In the genomic region with DNA sequence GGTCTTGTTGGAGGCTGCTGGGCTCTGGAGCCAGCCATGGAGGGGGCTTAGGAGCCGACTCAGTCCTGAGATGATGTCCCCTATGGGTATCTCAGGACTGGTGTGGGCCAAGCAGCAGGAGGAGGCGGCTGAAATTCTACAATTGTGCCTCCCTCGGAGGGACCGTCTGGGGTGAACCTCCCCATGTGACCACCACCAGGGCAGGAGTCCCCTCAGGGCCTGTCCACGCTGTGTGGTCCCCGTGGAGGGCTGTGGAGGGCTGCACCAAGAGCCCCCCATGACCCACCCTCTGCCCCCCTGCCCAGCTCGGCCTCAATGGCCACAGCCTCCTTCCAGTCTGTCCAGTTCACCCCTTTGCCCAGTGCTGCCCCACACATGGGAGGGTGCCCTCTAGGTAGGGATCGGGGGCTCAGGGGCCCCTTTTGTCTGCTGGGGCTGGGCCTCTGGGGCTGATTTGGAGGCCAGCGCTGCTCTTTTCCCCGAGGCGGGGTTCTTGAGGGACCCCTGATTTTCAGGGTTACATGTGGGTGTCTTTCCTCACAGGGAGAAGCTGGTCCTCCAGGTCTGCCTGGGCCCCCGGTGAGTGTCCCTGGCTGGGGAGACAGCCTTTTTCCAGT, we compare ENCODE assay signal across 15 cellular contexts. TPM values are rescaled to one million over a fixed set of nuclear protein-coding genes. Genes with fewer than 3 reads are reported as not detected.
DNase-seq lines count a peak whose midpoint lies in the region; ATAC-seq and TF ChIP-seq lines count a peak whose summit lies in the region.
"Had no signal": no experiment of that assay in that cellular context is flagged by ENCODE, and none has a peak within 500 bp of the region (broad histone marks: within the 10 kb centered on the region; RNA-seq: fewer than 3 reads in every experiment).

No MANE protein-coding gene starts in this region.

- H3K4me3 ChIP-seq in Caco-2 (ENCODE audit: low read depth, low read length) (no peak overlapping the region), PC-3 (ENCODE audit: low read length) (no peak overlapping the region), esophagus muscularis mucosa (peak overlapping the region; percentile 44 to 59 (median 48))

- no peak for TF ChIP-seq POLR2A in esophagus muscularis mucosa (IDR thresholded peaks at IDR 0.05; ENCODE audit: low read depth)

- WGBS in esophagus muscularis mucosa: 71% methylated on average over 9 of the region's 12 CpGs

- no peaks in the 10 kb centered on the region for H3K36me3 ChIP-seq in Caco-2 (ENCODE audit: control insufficient read depth, insufficient read depth, low read length)
- H3K36me3 ChIP-seq in PC-3 (ENCODE audit: low read depth, low read length): no peaks in the 10 kb centered on the region
- H3K36me3 ChIP-seq in esophagus muscularis mucosa: peaks cover 0 to 12% (median 10%) of the 10 kb centered on the region in 4 donors

- TF ChIP-seq CTCF in Caco-2 (IDR thresholded peaks at IDR 0.05; ENCODE audit: insufficient read depth in 1 of 2, low read depth in 1 of 2, low read length in 1 of 2, severe bottlenecking in 1 of 2, unreplicated experiment in 1 of 2): no peak
- no peak for TF ChIP-seq CTCF in PC-3 (conservative IDR thresholded peaks at IDR 0.05; ENCODE audit: low read depth, low read length)
- TF ChIP-seq CTCF in esophagus muscularis mucosa (IDR thresholded peaks at IDR 0.05): no peak
- no peak for TF ChIP-seq CTCF in osteocyte (IDR thresholded peaks at IDR 0.05)

- no peaks in the 10 kb centered on the region for H3F3A ChIP-seq in PC-3 (ENCODE audit: low read length, unreplicated experiment)

- DNase-seq in Caco-2: no peak
- no peak for DNase-seq in PC-3
- DNase-seq in esophagus muscularis mucosa (ENCODE audit: extremely low spot score): no peak
- no peak for DNase-seq in osteocyte (ENCODE audit: extremely low spot score, unreplicated experiment)
- no peak for DNase-seq in cerebellar nuclear complex (lab: John Stamatoyannopoulos, UW)
- no peak for DNase-seq in medulla oblongata (ENCODE audit: extremely low spot score)
- no peak for DNase-seq in activated T-cell treated with anti-CD3 and anti-CD28 coated beads, Interleukin-2, amount 50 U/mL, for 4 hours
- DNase-seq in NCI-H446 (lab: John Stamatoyannopoulos, UW): no peak
- DNase-seq: activated CD4-positive, alpha-beta T cell treated with anti-CD3 and anti-CD28 coated beads, Interleukin-2, amount 10 ng/mL, durations not matched to agents 7 days and 5 days; activated T-cell treated with anti-CD3 and anti-CD28 coated beads, Interleukin-2, amount 50 U/mL, for 1 hour; natural killer cell; NCI-H2081; NCI-H774 had no signal

- POLR2A ChIA-PET in Caco-2 (lab: Charles Lee): no interaction called here
- POLR2A ChIA-PET in PC-3 (lab: Charles Lee; ENCODE audit: unreplicated experiment): no interaction called here

- no peaks in the 10 kb centered on the region for H4K20me1 ChIP-seq in PC-3 (ENCODE audit: low read length)

- H3K27ac Mint-ChIP-seq in Caco-2 (ENCODE audit: unreplicated experiment): no peak overlapping the region
- peak overlapping the region; percentile 44 for H3K27ac Mint-ChIP-seq in osteocyte (ENCODE audit: unreplicated experiment)
- H3K27ac Mint-ChIP-seq: activated CD4-positive, alpha-beta T cell treated with anti-CD3 and anti-CD28 coated beads, Interleukin-2, amount 10 ng/mL, durations not matched to agents 7 days and 5 days; natural killer cell; stimulated activated memory B cell treated with anti-CD40 and anti-IgM and Interleukin-4, amounts not matched to agents 10 μg/mL and 1 μg/mL and 100 μg/mL, for 72 hours had no signal

- TF ChIP-seq EP300 in esophagus muscularis mucosa (IDR thresholded peaks at IDR 0.05): no peak

- no peak overlapping the region for H2AFZ ChIP-seq in PC-3 (ENCODE audit: low read length)

- no peak for ATAC-seq in PC-3
- ATAC-seq in activated T-cell treated with anti-CD3 and anti-CD28 coated beads, Interleukin-2, amount 50 U/mL, for 4 hours: no peak
- ATAC-seq: natural killer cell; stimulated activated memory B cell treated with anti-CD40 and anti-IgM and Interleukin-4, amounts not matched to agents 10 μg/mL and 1 μg/mL and 100 μg/mL, for 72 hours had no signal

- no peaks in the 10 kb centered on the region for H3K9me3 Mint-ChIP-seq in Caco-2 (ENCODE audit: unreplicated experiment)
- H3K9me3 Mint-ChIP-seq in osteocyte (ENCODE audit: unreplicated experiment): no peaks in the 10 kb centered on the region
- H3K9me3 Mint-ChIP-seq in activated T-cell treated with anti-CD3 and anti-CD28 coated beads, Interleukin-2, amount 50 U/mL, for 4 hours: no peaks in the 10 kb centered on the region
- H3K9me3 Mint-ChIP-seq: activated CD4-positive, alpha-beta T cell treated with anti-CD3 and anti-CD28 coated beads, Interleukin-2, amount 10 ng/mL, durations not matched to agents 7 days and 5 days; natural killer cell; stimulated activated memory B cell treated with anti-CD40 and anti-IgM and Interleukin-4, amounts not matched to agents 10 μg/mL and 1 μg/mL and 100 μg/mL, for 72 hours had no signal

- H3K4me1 Mint-ChIP-seq in Caco-2 (ENCODE audit: low read depth, unreplicated experiment) (peaks cover 11% of the 10 kb centered on the region), osteocyte (ENCODE audit: unreplicated experiment) (peaks cover 40% of the 10 kb centered on the region)
- peaks cover 10% of the 10 kb centered on the region for H3K4me1 Mint-ChIP-seq in activated T-cell treated with anti-CD3 and anti-CD28 coated beads, Interleukin-2, amount 50 U/mL, for 4 hours (ENCODE audit: low read depth)
- H3K4me1 Mint-ChIP-seq: natural killer cell had no signal

- CTCF ChIA-PET in Caco-2 (lab: Charles Lee) (interaction anchor here (1.7 kb wide), 1 partner anchor 10 kb away, joined by 8 read pairs; no protein-coding TSS in a partner anchor), PC-3 (lab: Charles Lee) (no interaction called here)

- H3K4me3 Mint-ChIP-seq in Caco-2 (ENCODE audit: unreplicated experiment): peak overlapping the region; percentile 42
- H3K4me3 Mint-ChIP-seq in osteocyte (ENCODE audit: unreplicated experiment): no peak overlapping the region
- H3K4me3 Mint-ChIP-seq in activated T-cell treated with anti-CD3 and anti-CD28 coated beads, Interleukin-2, amount 50 U/mL, for 4 hours: no peak overlapping the region
- H3K4me3 Mint-ChIP-seq: activated CD4-positive, alpha-beta T cell treated with anti-CD3 and anti-CD28 coated beads, Interleukin-2, amount 10 ng/mL, durations not matched to agents 7 days and 5 days; natural killer cell; stimulated activated memory B cell treated with anti-CD40 and anti-IgM and Interleukin-4, amounts not matched to agents 10 μg/mL and 1 μg/mL and 100 μg/mL, for 72 hours had no signal

- H3K27me3 Mint-ChIP-seq in Caco-2 (ENCODE audit: insufficient read depth, unreplicated experiment) (no peaks in the 10 kb centered on the region), osteocyte (ENCODE audit: unreplicated experiment) (peaks cover 8% of the 10 kb centered on the region)
- peaks cover 31% of the 10 kb centered on the region for H3K27me3 Mint-ChIP-seq in activated T-cell treated with anti-CD3 and anti-CD28 coated beads, Interleukin-2, amount 50 U/mL, for 4 hours (ENCODE audit: low read depth)

- H3K27me3 ChIP-seq in Caco-2 (replicated peaks; ENCODE audit: control insufficient read depth, insufficient read depth, low read length) (no peaks in the 10 kb centered on the region), PC-3 (ENCODE audit: low read length) (peaks cover 19% of the 10 kb centered on the region), esophagus muscularis mucosa (peaks cover 4 to 71% (median 34%) of the 10 kb centered on the region in 4 donors)

- no peak overlapping the region for H3K27ac ChIP-seq in PC-3 (ENCODE audit: low read length)
- H3K27ac ChIP-seq in esophagus muscularis mucosa (replicated peaks in 1 of 4): peak overlapping the region; percentile 50 to 71 (median 64)
- H3K27ac ChIP-seq: epithelial cell of prostate had no signal

- no peaks in the 10 kb centered on the region for H3K79me2 ChIP-seq in PC-3 (ENCODE audit: low read length)

- intact Hi-C loops in Caco-2 (cut with micrococcal nuclease; ENCODE audit: unreplicated experiment) (no loop called here), PC-3 (cut with micrococcal nuclease) (no loop called here), esophagus muscularis mucosa (cut with DNase I) (no loop called here)

- H3K4me2 ChIP-seq in PC-3 (ENCODE audit: low read length): 0 out of 2 replicates have a peak overlapping the region, but pooled peaks have one; percentile 3

- H3K36me3 Mint-ChIP-seq in Caco-2 (ENCODE audit: insufficient read depth, unreplicated experiment) (peaks cover 14% of the 10 kb centered on the region), osteocyte (ENCODE audit: unreplicated experiment) (no peaks in the 10 kb centered on the region)
- no peaks in the 10 kb centered on the region for H3K36me3 Mint-ChIP-seq in activated T-cell treated with anti-CD3 and anti-CD28 coated beads, Interleukin-2, amount 50 U/mL, for 4 hours (ENCODE audit: insufficient read depth)
- H3K36me3 Mint-ChIP-seq: natural killer cell; stimulated activated memory B cell treated with anti-CD40 and anti-IgM and Interleukin-4, amounts not matched to agents 10 μg/mL and 1 μg/mL and 100 μg/mL, for 72 hours had no signal

- BruUV-seq in Caco-2 (replicated peaks; lab: Mats Ljungman, UMichigan): no TSS peak
- BruUV-seq in PC-3 (replicated peaks; lab: Mats Ljungman, UMichigan): no TSS peak

- H3K4me1 ChIP-seq in Caco-2: peaks cover 23% of the 10 kb centered on the region
- H3K4me1 ChIP-seq in PC-3 (ENCODE audit: insufficient read depth, low read length): peaks cover 33% of the 10 kb centered on the region
- H3K4me1 ChIP-seq in esophagus muscularis mucosa: peaks cover 44 to 63% (median 58%) of the 10 kb centered on the region in 4 donors

- no peaks in the 10 kb centered on the region for H3K9me2 ChIP-seq in PC-3 (replicated peaks; ENCODE audit: low read length)

- H3K9me3 ChIP-seq in Caco-2 (no peaks in the 10 kb centered on the region), PC-3 (ENCODE audit: low read length) (no peaks in the 10 kb centered on the region), esophagus muscularis mucosa (no peaks in the 10 kb centered on the region)

- H3K9ac ChIP-seq in PC-3 (ENCODE audit: low read length): no peak overlapping the region

RNA-seq across cellular contexts. Expression of a gene that starts 1.2 kb away (rescaled TPM):
- total RNA-seq in Caco-2 (2022) (6.4 and 7.9 TPM in 2 replicates), PC-3 (2014; rRNA removed) (14.3 and 17.7 TPM in 2 replicates), esophagus muscularis mucosa (10 to 100 TPM; 13.4 to 22.9 (median 18.4) TPM), osteocyte (1.7 and 1.8 TPM in 2 replicates)
- under 1 TPM; 0.10 to 0.33 (median 0.21) TPM for total RNA-seq in activated T-cell treated with anti-CD3 and anti-CD28 coated beads, Interleukin-2, amount 50 U/mL, for 4 hours
- total RNA-seq: activated CD4-positive, alpha-beta T cell treated with anti-CD3 and anti-CD28 coated beads, Interleukin-2, amount 10 ng/mL, durations not matched to agents 7 days and 5 days had no signal

RNA-seq across cellular contexts. Expression of a gene that starts 13.4 kb away (rescaled TPM):
- total RNA-seq in Caco-2 (2022) (78.2 and 84.7 TPM in 2 replicates), PC-3 (2014; rRNA removed) (78.9 and 112 TPM in 2 replicates), esophagus muscularis mucosa (10 to 100 TPM; 46.1 to 84.5 (median 62.7) TPM), osteocyte (47.2 and 48.9 TPM in 2 replicates)
- total RNA-seq in activated T-cell treated with anti-CD3 and anti-CD28 coated beads, Interleukin-2, amount 50 U/mL, for 4 hours: 10 to 100 TPM; 45.8 to 57.9 (median 53.9) TPM

RNA-seq across cellular contexts. Expression of a gene that starts 21.8 kb away (rescaled TPM):
- total RNA-seq in Caco-2 (2022) (40.3 and 43.4 TPM in 2 replicates), PC-3 (2014; rRNA removed) (48.8 and 56.3 TPM in 2 replicates), esophagus muscularis mucosa (10 to 100 TPM in 2 of 4 donors, 1 to 10 TPM in 2; 7.6 to 16.7 (median 10.3) TPM), osteocyte (11.2 and 11.4 TPM in 2 replicates)
- total RNA-seq in activated T-cell treated with anti-CD3 and anti-CD28 coated beads, Interleukin-2, amount 50 U/mL, for 4 hours: 10 to 100 TPM; 14.5 to 18.3 (median 18.1) TPM

RNA-seq across cellular contexts. Expression of a gene that starts 43.5 kb away (rescaled TPM):
- 14.6 and 15.1 TPM in 2 replicates for total RNA-seq in Caco-2 (2022)
- 15.8 and 21.7 TPM in 2 replicates for total RNA-seq in PC-3 (2014; rRNA removed)
- 10 to 100 TPM; 12.3 to 29.7 (median 18.8) TPM for total RNA-seq in esophagus muscularis mucosa
- total RNA-seq in osteocyte: 12.2 and 12.8 TPM in 2 replicates
- 1 to 10 TPM; 4.4 to 4.9 (median 4.5) TPM for total RNA-seq in activated T-cell treated with anti-CD3 and anti-CD28 coated beads, Interleukin-2, amount 50 U/mL, for 4 hours

Comparison
In these comparisons a context has a peak if more than half of its experiments do, and no peak if none do; other contexts are left out.
1. H3K4me3 ChIP-seq: peak in esophagus muscularis mucosa (4 of 4); none in Caco-2 (single experiment) and PC-3 (single experiment).